Comparison of ENCODE assay signal across 34 cellular contexts in genomic region chr22:49116486-49116885, GRCh38.
"Had no signal": no experiment of that assay in that cellular context is flagged by ENCODE, and none has a peak within 500 bp of the region (broad histone marks: within the 10 kb centered on the region; RNA-seq: fewer than 3 reads in every experiment).

No MANE protein-coding gene starts in this region.

- ATAC-seq: body of pancreas; effector memory CD8-positive, alpha-beta T cell; foreskin keratinocyte; gastrocnemius medialis; heart left ventricle; T-helper 17 cell; WTC11 had no signal

- DNase-seq: activated CD4-positive, alpha-beta memory T cell treated with anti-CD3 and anti-CD28 coated beads, Interleukin-2, amount 10 ng/mL, durations not matched to agents 7 days and 5 days; activated CD4-positive, alpha-beta T cell treated with anti-CD3 and anti-CD28 coated beads for 1 hour; activated CD4-positive, alpha-beta T cell treated with anti-CD3 and anti-CD28 coated beads for 4 hours; activated CD4-positive, alpha-beta T cell treated with anti-CD3 and anti-CD28 coated beads, Interleukin-2, amount 10 ng/mL, durations not matched to agents 7 days and 5 days; activated CD4-positive, alpha-beta T cell treated with anti-CD3 and anti-CD28 coated beads, Interleukin-2, amount 50 U/mL, for 4 hours; activated gamma-delta T cell treated with Interleukin-2 at 50 U/mL for 16 hours; activated naive CD4-positive, alpha-beta T cell treated with anti-CD3 and anti-CD28 coated beads, Interleukin-2, amount 50 U/mL, for 16 hours; activated naive CD4-positive, alpha-beta T cell treated with Interleukin-2 at 50 U/mL for 16 hours; activated T-cell treated with anti-CD3 and anti-CD28 coated beads, Interleukin-2, amount 50 U/mL, for 1 hour; activated T-cell treated with anti-CD3 and anti-CD28 coated beads, Interleukin-2, amount 50 U/mL, for 48 hours; amygdala; aorta; body of pancreas; caudate nucleus; cortex of kidney; dermis blood vessel endothelial cell; effector CD4-positive, alpha-beta T cell; effector memory CD8-positive, alpha-beta T cell; erythroblast; foreskin keratinocyte; gastrocnemius medialis; glutamatergic neuron; heart left ventricle; T-helper 1 cell; T-helper 17 cell; T1000 had no signal

- H3K4me1 ChIP-seq: adrenal gland, body of pancreas, esophagus muscularis mucosa, foreskin keratinocyte, gastrocnemius medialis had no signal

- H3K27ac ChIP-seq: adrenal gland, body of pancreas, esophagus muscularis mucosa, foreskin keratinocyte, gastrocnemius medialis, heart left ventricle, VCaP had no signal

- H3K27me3 Mint-ChIP-seq: activated CD4-positive, alpha-beta memory T cell treated with anti-CD3 and anti-CD28 coated beads, Interleukin-2, amount 10 ng/mL, durations not matched to agents 7 days and 5 days; activated CD4-positive, alpha-beta T cell treated with anti-CD3 and anti-CD28 coated beads, Interleukin-2, amount 10 ng/mL, durations not matched to agents 7 days and 5 days; activated naive CD8-positive, alpha-beta T cell had no signal

- H3K4me3 Mint-ChIP-seq: activated CD4-positive, alpha-beta memory T cell treated with anti-CD3 and anti-CD28 coated beads, Interleukin-2, amount 10 ng/mL, durations not matched to agents 7 days and 5 days; activated CD4-positive, alpha-beta T cell treated with anti-CD3 and anti-CD28 coated beads, Interleukin-2, amount 10 ng/mL, durations not matched to agents 7 days and 5 days; activated naive CD8-positive, alpha-beta T cell; activated T-helper 1 cell treated with anti-CD3 and anti-CD28 coated beads, Interleukin-12 subunit alpha, Interleukin-12 subunit beta, Interleukin-2, Interleukin-4 antibody, amounts not matched to agents 30 ng/mL and 10 ng/mL and 1 ng/mL, durations not matched to agents 14 hours and 24 hours and 36 hours; effector memory CD8-positive, alpha-beta T cell; T-helper 17 cell; T-helper 2 cell treated with Interferon-gamma antibody and Interleukin-4, amounts not matched to agents 5 μg/mL and 100 μg/mL, for 36 hours; WTC11 had no signal

- H3K9me3 ChIP-seq: adrenal gland, body of pancreas, esophagus muscularis mucosa, gastrocnemius medialis, heart left ventricle had no signal

- H3K4me3 ChIP-seq: adrenal gland, body of pancreas, esophagus muscularis mucosa, gastrocnemius medialis, heart left ventricle had no signal

- H3K9me3 Mint-ChIP-seq: activated CD4-positive, alpha-beta memory T cell treated with anti-CD3 and anti-CD28 coated beads, Interleukin-2, amount 10 ng/mL, durations not matched to agents 7 days and 5 days; activated CD4-positive, alpha-beta T cell treated with anti-CD3 and anti-CD28 coated beads, Interleukin-2, amount 10 ng/mL, durations not matched to agents 7 days and 5 days; activated T-helper 1 cell treated with anti-CD3 and anti-CD28 coated beads, Interleukin-12 subunit alpha, Interleukin-12 subunit beta, Interleukin-2, Interleukin-4 antibody, amounts not matched to agents 30 ng/mL and 10 ng/mL and 1 ng/mL, durations not matched to agents 14 hours and 24 hours and 36 hours; activated T-helper 2 cell treated with anti-CD3 and anti-CD28 coated beads, Interferon-gamma antibody, Interleukin-2, Interleukin-4, amounts not matched to agents 10 μg/mL and 5 μg/mL and 100 μg/mL, durations not matched to agents 14 hours and 24 hours and 36 hours; effector memory CD8-positive, alpha-beta T cell; T-helper 2 cell treated with Interferon-gamma antibody and Interleukin-4, amounts not matched to agents 5 μg/mL and 100 μg/mL, for 36 hours had no signal

- H3K27ac Mint-ChIP-seq: activated CD4-positive, alpha-beta memory T cell treated with anti-CD3 and anti-CD28 coated beads, Interleukin-2, amount 10 ng/mL, durations not matched to agents 7 days and 5 days; activated CD4-positive, alpha-beta T cell treated with anti-CD3 and anti-CD28 coated beads, Interleukin-2, amount 10 ng/mL, durations not matched to agents 7 days and 5 days; activated naive CD8-positive, alpha-beta T cell; activated T-helper 1 cell treated with anti-CD3 and anti-CD28 coated beads, Interleukin-12 subunit alpha, Interleukin-12 subunit beta, Interleukin-2, Interleukin-4 antibody, amounts not matched to agents 30 ng/mL and 10 ng/mL and 1 ng/mL, durations not matched to agents 14 hours and 24 hours and 36 hours; activated T-helper 2 cell treated with anti-CD3 and anti-CD28 coated beads, Interferon-gamma antibody, Interleukin-2, Interleukin-4, amounts not matched to agents 10 μg/mL and 5 μg/mL and 100 μg/mL, durations not matched to agents 14 hours and 24 hours and 36 hours; effector memory CD8-positive, alpha-beta T cell; T-helper 17 cell; T-helper 2 cell treated with Interferon-gamma antibody and Interleukin-4, amounts not matched to agents 5 μg/mL and 100 μg/mL, for 36 hours had no signal

- H3K27me3 ChIP-seq: adrenal gland, body of pancreas, foreskin keratinocyte, gastrocnemius medialis had no signal

- H3K4me1 Mint-ChIP-seq: activated CD4-positive, alpha-beta memory T cell treated with anti-CD3 and anti-CD28 coated beads, Interleukin-2, amount 10 ng/mL, durations not matched to agents 7 days and 5 days; activated CD4-positive, alpha-beta T cell treated with anti-CD3 and anti-CD28 coated beads, Interleukin-2, amount 10 ng/mL, durations not matched to agents 7 days and 5 days; T-helper 17 cell had no signal

- H3K36me3 Mint-ChIP-seq: activated naive CD8-positive, alpha-beta T cell; WTC11 had no signal

- H3K36me3 ChIP-seq: adrenal gland, esophagus muscularis mucosa, gastrocnemius medialis, heart left ventricle had no signal
